9 cellular contexts compared by ENCODE assay signal in genomic region chr3:10195692-10196091, GRCh38. TPM values are rescaled to one million over a fixed set of nuclear protein-coding genes. Genes with fewer than 3 reads are reported as not detected.
DNase-seq lines count a peak whose midpoint lies in the region; ATAC-seq and TF ChIP-seq lines count a peak whose summit lies in the region.
"Had no signal": no experiment of that assay in that cellular context is flagged by ENCODE, and none has a peak within 500 bp of the region (broad histone marks: within the 10 kb centered on the region; RNA-seq: fewer than 3 reads in every experiment).

No MANE protein-coding gene starts in this region.

- TF ChIP-seq CTCF in Caco-2 (IDR thresholded peaks at IDR 0.05; ENCODE audit: insufficient read depth in 1 of 2, low read depth in 1 of 2, low read length in 1 of 2, severe bottlenecking in 1 of 2, unreplicated experiment in 1 of 2) (no peak), RWPE1 (conservative IDR thresholded peaks at IDR 0.05; ENCODE audit: low read depth) (no peak), esophagus squamous epithelium (IDR thresholded peaks at IDR 0.05) (no peak)

- peaks cover 36% of the 10 kb centered on the region for H3K4me1 Mint-ChIP-seq in Caco-2 (ENCODE audit: low read depth, unreplicated experiment)
- H3K4me1 Mint-ChIP-seq in stimulated activated effector memory CD8-positive, alpha-beta T cell treated with anti-CD3 and anti-CD28 coated beads, Interleukin-12 subunit alpha, Interleukin-12 subunit beta, amount 100 ng/mL, for 72 hours, result peaks cover 75% of the 10 kb centered on the region

- peaks cover 51% of the 10 kb centered on the region for H3K4me1 ChIP-seq in Caco-2
- peaks cover 63 to 92% (median 72%) of the 10 kb centered on the region in 3 donors for H3K4me1 ChIP-seq in esophagus squamous epithelium

- H3K27ac ChIP-seq in RWPE1 (peak overlapping the region; percentile 92), esophagus squamous epithelium (peak overlapping the region; percentile 82 to 94 (median 92))

- H3K4me3 Mint-ChIP-seq in Caco-2 (ENCODE audit: unreplicated experiment), result no peak overlapping the region
- peak overlapping the region; percentile 76 for H3K4me3 Mint-ChIP-seq in stimulated activated effector memory CD8-positive, alpha-beta T cell treated with anti-CD3 and anti-CD28 coated beads, Interleukin-12 subunit alpha, Interleukin-12 subunit beta, amount 100 ng/mL, for 72 hours

- CTCF ChIA-PET in Caco-2 (lab: Charles Lee), result no interaction called here
- CTCF ChIA-PET in RWPE1 (lab: Yijun Ruan, JAX), result no interaction called here

- ATAC-seq in stimulated activated effector memory CD8-positive, alpha-beta T cell treated with anti-CD3 and anti-CD28 coated beads, Interleukin-12 subunit alpha, Interleukin-12 subunit beta, amount 100 ng/mL, for 72 hours, result no peak
- ATAC-seq in HG02588 (IDR thresholded peaks at IDR 0.05; ENCODE audit: unreplicated experiment), result no peak
- ATAC-seq in HG03565 (IDR thresholded peaks at IDR 0.05; ENCODE audit: unreplicated experiment), result no peak
- no peak for ATAC-seq in GM21786 (IDR thresholded peaks at IDR 0.05; ENCODE audit: unreplicated experiment)

- intact Hi-C loops in Caco-2 (cut with micrococcal nuclease; ENCODE audit: unreplicated experiment), result no loop called here
- intact Hi-C loops in esophagus squamous epithelium (cut with DNase I), result no loop called here

- DNase-seq in Caco-2, result no peak
- no peak for DNase-seq in RWPE1 (ENCODE audit: low spot score)
- no peak for DNase-seq in esophagus squamous epithelium (lab: John Stamatoyannopoulos, UW)
- DNase-seq in stimulated activated effector memory CD8-positive, alpha-beta T cell treated with anti-CD3 and anti-CD28 coated beads, Interleukin-12 subunit alpha, Interleukin-12 subunit beta, amount 100 ng/mL, for 72 hours (ENCODE audit: low spot score in 2 of 2), result no peak
- DNase-seq in KBM-7, result no peak
- DNase-seq: SW 1271 had no signal

- H3K27me3 ChIP-seq in Caco-2 (replicated peaks; ENCODE audit: control insufficient read depth, insufficient read depth, low read length), result no peaks in the 10 kb centered on the region
- H3K27me3 ChIP-seq in esophagus squamous epithelium, result no peaks in the 10 kb centered on the region

- BruUV-seq in Caco-2 (replicated peaks; lab: Mats Ljungman, UMichigan), result no TSS peak

- no peak for TF ChIP-seq POLR2A in esophagus squamous epithelium (IDR thresholded peaks at IDR 0.05)

- peaks cover 6% of the 10 kb centered on the region for H3K36me3 Mint-ChIP-seq in Caco-2 (ENCODE audit: insufficient read depth, unreplicated experiment)
- peaks cover 13% of the 10 kb centered on the region for H3K36me3 Mint-ChIP-seq in stimulated activated effector memory CD8-positive, alpha-beta T cell treated with anti-CD3 and anti-CD28 coated beads, Interleukin-12 subunit alpha, Interleukin-12 subunit beta, amount 100 ng/mL, for 72 hours

- peaks cover 1% of the 10 kb centered on the region for H3K36me3 ChIP-seq in Caco-2 (ENCODE audit: control insufficient read depth, insufficient read depth, low read length)
- H3K36me3 ChIP-seq in esophagus squamous epithelium, result peaks cover 0 to 2% (median 0%) of the 10 kb centered on the region in 3 donors

- H3K9me3 ChIP-seq in Caco-2 (no peaks in the 10 kb centered on the region), esophagus squamous epithelium (no peaks in the 10 kb centered on the region)

- H3K4me3 ChIP-seq in Caco-2 (ENCODE audit: low read depth, low read length), result no peak overlapping the region
- H3K4me3 ChIP-seq in esophagus squamous epithelium, result no peak overlapping the region

- H3K9me3 Mint-ChIP-seq in Caco-2 (ENCODE audit: unreplicated experiment), result no peaks in the 10 kb centered on the region
- H3K9me3 Mint-ChIP-seq in stimulated activated effector memory CD8-positive, alpha-beta T cell treated with anti-CD3 and anti-CD28 coated beads, Interleukin-12 subunit alpha, Interleukin-12 subunit beta, amount 100 ng/mL, for 72 hours, result no peaks in the 10 kb centered on the region

- in situ Hi-C loops in KBM-7 (cut with MboI; ENCODE audit: low pct_unique_long_range_greater_than_20kb, low sequenced_read_pairs), result no loop called here

- POLR2A ChIA-PET in Caco-2 (lab: Charles Lee) (interaction anchor here (1.3 kb wide), 1 partner anchor 54 kb away, joined by 7 read pairs; the partner anchor contains the start of gene VHL), RWPE1 (lab: Yijun Ruan, JAX; ENCODE audit: low non-redundant PET) (no interaction called here)

- peak overlapping the region; percentile 76 for H3K27ac Mint-ChIP-seq in Caco-2 (ENCODE audit: unreplicated experiment)
- H3K27ac Mint-ChIP-seq in stimulated activated effector memory CD8-positive, alpha-beta T cell treated with anti-CD3 and anti-CD28 coated beads, Interleukin-12 subunit alpha, Interleukin-12 subunit beta, amount 100 ng/mL, for 72 hours, result peak overlapping the region; percentile 98

- H3K27me3 Mint-ChIP-seq in Caco-2 (ENCODE audit: insufficient read depth, unreplicated experiment), result no peaks in the 10 kb centered on the region

- 70 to 90% methylated on average over 5 to 7 of the region's 8 CpGs for WGBS in esophagus squamous epithelium, 2 donors

RNA-seq across cellular contexts. Expression of gene IRAK2, which starts 31.0 kb away (rescaled TPM):
- total RNA-seq in Caco-2 (2022) (3.8 and 4.2 TPM in 2 replicates), esophagus squamous epithelium (10 to 100 TPM in 2 of 4 donors, 1 to 10 TPM in 2; 4.4 to 23.3 (median 9.6) TPM)

RNA-seq across cellular contexts. Expression of gene TATDN2, which starts 52.6 kb away (rescaled TPM):
- total RNA-seq in Caco-2 (2022) (29.3 and 32.1 TPM in 2 replicates), esophagus squamous epithelium (10 to 100 TPM; 12.6 to 20.6 (median 17.1) TPM)

RNA-seq across cellular contexts. Expression of gene VHL, which starts 54.1 kb away (rescaled TPM):
- total RNA-seq in Caco-2 (2022) (80.7 and 84.1 TPM in 2 replicates), esophagus squamous epithelium (10 to 100 TPM; 30.4 to 38.7 (median 34.4) TPM)
